In genomic region chr10:77163670-77164348, GRCh38 we compare ENCODE assay signal across 9 cellular contexts.
DNase-seq lines count a peak whose midpoint lies in the region; ATAC-seq and TF ChIP-seq lines count a peak whose summit lies in the region.
"Had no signal": no experiment of that assay in that cellular context is flagged by ENCODE, and none has a peak within 500 bp of the region (broad histone marks: within the 10 kb centered on the region; RNA-seq: fewer than 3 reads in every experiment).

No MANE protein-coding gene starts in this region.

- H3K27ac ChIP-seq in osteoblast (ENCODE audit: low read depth, low read length): peak overlapping the region; percentile 94
- peak overlapping the region in 2 of 5 donors; percentile 8 to 25 for H3K27ac ChIP-seq in stomach

- no peak for TF ChIP-seq EP300 in stomach (IDR thresholded peaks at IDR 0.05)

- intact Hi-C loops in stomach (cut with DNase I; ENCODE audit: low total_unique reads): no loop called here

- H3K4me1 ChIP-seq in osteoblast (ENCODE audit: insufficient read depth, low read length) (peaks cover 23% of the 10 kb centered on the region), stomach (peaks cover 0 to 45% (median 9%) of the 10 kb centered on the region in 4 donors)

- WGBS in stomach, 5 donors: 46 to 63% (median 57%) methylated on average over 4 of the region's 4 CpGs

- H3K9me3 ChIP-seq in osteoblast (ENCODE audit: low read depth, low read length): no peaks in the 10 kb centered on the region
- H3K9me3 ChIP-seq in stomach: no peaks in the 10 kb centered on the region

- H3K79me2 ChIP-seq in osteoblast (ENCODE audit: insufficient read depth, low read length): no peaks in the 10 kb centered on the region

- H3K27me3 ChIP-seq in osteoblast (ENCODE audit: insufficient read depth, low read length) (no peaks in the 10 kb centered on the region), stomach (peaks cover 0 to 7% (median 0%) of the 10 kb centered on the region in 3 donors)

- no peak overlapping the region for H3K4me3 ChIP-seq in epithelial cell of proximal tubule (ENCODE audit: low read depth, low read length)
- no peak overlapping the region for H3K4me3 ChIP-seq in osteoblast (ENCODE audit: insufficient read depth, low read length)
- H3K4me3 ChIP-seq in stomach: no peak overlapping the region

- TF ChIP-seq CTCF in epithelial cell of proximal tubule (conservative IDR thresholded peaks at IDR 0.05; ENCODE audit: low read depth, low read length) (no peak), osteoblast (IDR thresholded peaks at IDR 0.05; ENCODE audit: extremely low read depth, low read depth, low read length) (no peak), stomach (IDR thresholded peaks at IDR 0.05) (no peak)

- TF ChIP-seq POLR2A in stomach (IDR thresholded peaks at IDR 0.05): no peak

- DNase-seq in COLO829 (ENCODE audit: low spot score) (peak; percentile 50), NCI-H69 (lab: John Stamatoyannopoulos, UW) (peak; percentile 91), epithelial cell of proximal tubule (ENCODE audit: low read depth) (peak; percentile 95), osteoblast (ENCODE audit: insufficient read length, low spot score, missing footprints) (peak; percentile 63), stomach (no peak), DMS 273 treated with DMSO at 0.1 percent for 48 hours (lab: John Stamatoyannopoulos, UW) (no peak), GF-D8 (lab: John Stamatoyannopoulos, UW) (no peak)
- DNase-seq: effector CD8-positive, alpha-beta T cell had no signal

- H3K4me2 ChIP-seq in osteoblast (ENCODE audit: insufficient read depth, low read length): peak overlapping the region; percentile 64

- no peak overlapping the region for H2AFZ ChIP-seq in osteoblast (ENCODE audit: low read length)

- H3K36me3 ChIP-seq in osteoblast (ENCODE audit: insufficient read depth, low read length) (no peaks in the 10 kb centered on the region), stomach (no peaks in the 10 kb centered on the region)

- no peaks in the 10 kb centered on the region for H4K20me1 ChIP-seq in osteoblast (ENCODE audit: insufficient read depth, low read length)

- no peak for ATAC-seq in GM19463 (IDR thresholded peaks at IDR 0.05; ENCODE audit: unreplicated experiment)

Comparison
In these comparisons a context has a peak if more than half of its experiments do, and no peak if none do; other contexts are left out.
1. DNase-seq: peak in COLO829 (single experiment), NCI-H69 (single experiment), epithelial cell of proximal tubule (single experiment) and osteoblast (single experiment); none in stomach (single experiment), DMS 273 treated with DMSO at 0.1 percent for 48 hours (single experiment) and GF-D8 (single experiment).